In the genomic region with DNA sequence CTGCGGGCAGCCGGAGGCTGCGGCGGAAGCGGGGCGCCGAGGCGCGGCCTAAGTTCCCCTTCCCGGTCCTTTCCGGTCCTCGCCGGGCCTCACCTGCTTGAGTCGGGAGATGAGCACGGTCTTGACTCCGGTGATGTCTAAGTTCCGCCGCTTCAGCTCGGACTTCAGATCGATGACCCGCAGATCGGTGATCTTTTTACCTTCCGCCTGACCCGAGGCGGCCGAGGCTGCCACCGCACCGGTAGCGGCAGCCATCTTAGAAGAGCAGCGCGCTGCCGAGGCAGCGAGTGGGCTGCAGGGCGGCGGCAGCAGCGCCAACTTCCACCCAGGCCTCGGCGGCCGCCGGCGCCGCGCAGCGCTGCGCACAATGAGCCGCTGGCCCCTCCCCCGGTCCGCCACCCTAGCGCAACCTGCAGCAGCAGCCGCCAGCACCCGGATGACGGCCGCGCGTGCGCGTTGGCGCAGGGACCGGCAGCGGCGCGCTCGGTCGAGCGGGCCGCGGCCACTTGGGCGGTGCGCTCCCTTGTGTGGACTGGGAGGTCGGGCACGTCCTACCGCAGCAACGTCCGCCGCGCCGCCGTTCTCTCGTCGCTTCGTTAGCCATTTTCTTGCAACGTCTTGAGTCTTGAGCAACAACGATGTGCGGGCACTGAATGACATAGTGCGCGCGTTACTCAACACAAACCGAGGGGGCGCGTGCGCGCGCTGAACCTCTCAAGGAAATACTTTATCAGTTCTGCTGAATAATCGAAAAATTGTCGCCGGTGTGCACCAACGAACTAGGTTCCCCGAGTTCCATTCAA, we compare ENCODE assay signal across 1 cellular context.
A peak's percentile ranks its signal among the peaks of the same experiment; 100 is the strongest.
TF ChIP-seq lines count a peak whose summit lies in the region.

A gene (minus strand): TSS at position 369 of the 803 bp plus-strand sequence. CDS start 114 bp downstream, at position 255.

TF ChIP-seq in HepG2, 621 proteins besides CTCF, POLR2A, EP300 and RAD21 (continued from another document and continues in another):
- TF ChIP-seq, protein P1, sequence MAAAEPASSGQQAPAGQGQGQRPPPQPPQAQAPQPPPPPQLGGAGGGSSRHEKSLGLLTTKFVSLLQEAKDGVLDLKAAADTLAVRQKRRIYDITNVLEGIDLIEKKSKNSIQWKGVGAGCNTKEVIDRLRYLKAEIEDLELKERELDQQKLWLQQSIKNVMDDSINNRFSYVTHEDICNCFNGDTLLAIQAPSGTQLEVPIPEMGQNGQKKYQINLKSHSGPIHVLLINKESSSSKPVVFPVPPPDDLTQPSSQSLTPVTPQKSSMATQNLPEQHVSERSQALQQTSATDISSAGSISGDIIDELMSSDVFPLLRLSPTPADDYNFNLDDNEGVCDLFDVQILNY (CRISPR knock-in tag; conservative IDR thresholded peaks at IDR 0.05), result no peak
- peak; percentile 93 for TF ChIP-seq KMT2A (CRISPR knock-in tag; IDR thresholded peaks at IDR 0.05)
- no peak for TF ChIP-seq GTF2F1 (IDR thresholded peaks at IDR 0.05; ENCODE audit: low read length)
- no peak for TF ChIP-seq ARHGAP35 (CRISPR knock-in tag; IDR thresholded peaks at IDR 0.05; ENCODE audit: borderline replicate concordance)
- 0 out of 2 replicates have a peak, but pooled peaks have one; percentile 26 for TF ChIP-seq ZNF143 (CRISPR knock-in tag; IDR thresholded peaks at IDR 0.05)
- TF ChIP-seq ZNF24 (IDR thresholded peaks at IDR 0.05), result no peak
- no peak for TF ChIP-seq RAD51 (IDR thresholded peaks at IDR 0.05; ENCODE audit: borderline replicate concordance)
- TF ChIP-seq ZNF451 (CRISPR knock-in tag; IDR thresholded peaks at IDR 0.05), result peak; percentile 63; the same call in 1 of the 2 replicates
- peak; percentile 84 for TF ChIP-seq ATF7-NPFF (CRISPR knock-in tag; IDR thresholded peaks at IDR 0.05; ENCODE audit: low read depth)
- TF ChIP-seq KLF6 (CRISPR knock-in tag; IDR thresholded peaks at IDR 0.05), result 0 out of 2 replicates have a peak, but pooled peaks have one; percentile 65
- TF ChIP-seq, protein P2, sequence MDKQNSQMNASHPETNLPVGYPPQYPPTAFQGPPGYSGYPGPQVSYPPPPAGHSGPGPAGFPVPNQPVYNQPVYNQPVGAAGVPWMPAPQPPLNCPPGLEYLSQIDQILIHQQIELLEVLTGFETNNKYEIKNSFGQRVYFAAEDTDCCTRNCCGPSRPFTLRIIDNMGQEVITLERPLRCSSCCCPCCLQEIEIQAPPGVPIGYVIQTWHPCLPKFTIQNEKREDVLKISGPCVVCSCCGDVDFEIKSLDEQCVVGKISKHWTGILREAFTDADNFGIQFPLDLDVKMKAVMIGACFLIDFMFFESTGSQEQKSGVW (CRISPR knock-in tag; IDR thresholded peaks at IDR 0.05; ENCODE audit: borderline replicate concordance), result no peak
- no peak for TF ChIP-seq HNRNPK (IDR thresholded peaks at IDR 0.05; ENCODE audit: low read depth, low read length, poor library complexity, severe bottlenecking)
- TF ChIP-seq, protein P3, sequence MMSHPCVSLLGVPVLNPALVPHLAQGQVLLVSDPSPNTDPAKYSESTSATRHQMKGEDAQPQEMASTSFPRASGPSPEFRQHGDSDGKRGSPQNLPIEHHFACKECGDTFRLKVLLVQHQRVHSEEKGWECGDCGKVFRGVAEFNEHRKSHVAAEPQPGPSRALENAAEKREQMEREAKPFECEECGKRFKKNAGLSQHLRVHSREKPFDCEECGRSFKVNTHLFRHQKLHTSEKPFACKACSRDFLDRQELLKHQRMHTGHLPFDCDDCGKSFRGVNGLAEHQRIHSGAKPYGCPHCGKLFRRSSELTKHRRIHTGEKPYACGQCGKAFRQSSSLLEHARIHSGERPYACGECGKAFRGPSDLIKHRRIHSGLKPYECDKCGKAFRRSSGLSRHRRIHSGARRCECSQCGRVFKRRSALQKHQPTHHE (CRISPR knock-in tag; IDR thresholded peaks at IDR 0.05; ENCODE audit: borderline replicate concordance), result no peak
- TF ChIP-seq, protein P4, sequence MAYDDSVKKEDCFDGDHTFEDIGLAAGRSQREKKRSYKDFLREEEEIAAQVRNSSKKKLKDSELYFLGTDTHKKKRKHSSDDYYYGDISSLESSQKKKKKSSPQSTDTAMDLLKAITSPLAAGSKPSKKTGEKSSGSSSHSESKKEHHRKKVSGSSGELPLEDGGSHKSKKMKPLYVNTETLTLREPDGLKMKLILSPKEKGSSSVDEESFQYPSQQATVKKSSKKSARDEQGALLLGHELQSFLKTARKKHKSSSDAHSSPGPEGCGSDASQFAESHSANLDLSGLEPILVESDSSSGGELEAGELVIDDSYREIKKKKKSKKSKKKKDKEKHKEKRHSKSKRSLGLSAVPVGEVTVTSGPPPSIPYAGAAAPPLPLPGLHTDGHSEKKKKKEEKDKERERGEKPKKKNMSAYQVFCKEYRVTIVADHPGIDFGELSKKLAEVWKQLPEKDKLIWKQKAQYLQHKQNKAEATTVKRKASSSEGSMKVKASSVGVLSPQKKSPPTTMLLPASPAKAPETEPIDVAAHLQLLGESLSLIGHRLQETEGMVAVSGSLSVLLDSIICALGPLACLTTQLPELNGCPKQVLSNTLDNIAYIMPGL (CRISPR knock-in tag; IDR thresholded peaks at IDR 0.05; ENCODE audit: borderline replicate concordance in 1 of 2, low read depth in 1 of 2), result peak; percentile 70 to 92; a peak in 3 of 4 replicates
- TF ChIP-seq THYN1 (CRISPR knock-in tag; IDR thresholded peaks at IDR 0.05; ENCODE audit: borderline replicate concordance, low read depth), result no peak
- TF ChIP-seq KDM5A (IDR thresholded peaks at IDR 0.05; ENCODE audit: borderline replicate concordance, low read length), result peak; percentile 36; the same call in 1 of the 2 replicates
- TF ChIP-seq NR2C2 (CRISPR knock-in tag; IDR thresholded peaks at IDR 0.05; ENCODE audit: borderline replicate concordance), result peak; percentile 66; the same call in 1 of the 2 replicates
- peak; percentile 68; the same call in 1 of the 2 replicates for TF ChIP-seq MAZ (IDR thresholded peaks at IDR 0.05; ENCODE audit: borderline replicate concordance, low read depth, low read length)
- peak; percentile 95 for TF ChIP-seq MAZ (CRISPR knock-in tag; IDR thresholded peaks at IDR 0.05; ENCODE audit: low read depth)
- no peak for TF ChIP-seq IKZF1 (IDR thresholded peaks at IDR 0.05)
- no peak for TF ChIP-seq ZFP37 (CRISPR knock-in tag; IDR thresholded peaks at IDR 0.05; ENCODE audit: borderline replicate concordance)
- no peak for TF ChIP-seq ZNF432 (CRISPR knock-in tag; IDR thresholded peaks at IDR 0.05; ENCODE audit: borderline replicate concordance)
- TF ChIP-seq, protein P5, sequence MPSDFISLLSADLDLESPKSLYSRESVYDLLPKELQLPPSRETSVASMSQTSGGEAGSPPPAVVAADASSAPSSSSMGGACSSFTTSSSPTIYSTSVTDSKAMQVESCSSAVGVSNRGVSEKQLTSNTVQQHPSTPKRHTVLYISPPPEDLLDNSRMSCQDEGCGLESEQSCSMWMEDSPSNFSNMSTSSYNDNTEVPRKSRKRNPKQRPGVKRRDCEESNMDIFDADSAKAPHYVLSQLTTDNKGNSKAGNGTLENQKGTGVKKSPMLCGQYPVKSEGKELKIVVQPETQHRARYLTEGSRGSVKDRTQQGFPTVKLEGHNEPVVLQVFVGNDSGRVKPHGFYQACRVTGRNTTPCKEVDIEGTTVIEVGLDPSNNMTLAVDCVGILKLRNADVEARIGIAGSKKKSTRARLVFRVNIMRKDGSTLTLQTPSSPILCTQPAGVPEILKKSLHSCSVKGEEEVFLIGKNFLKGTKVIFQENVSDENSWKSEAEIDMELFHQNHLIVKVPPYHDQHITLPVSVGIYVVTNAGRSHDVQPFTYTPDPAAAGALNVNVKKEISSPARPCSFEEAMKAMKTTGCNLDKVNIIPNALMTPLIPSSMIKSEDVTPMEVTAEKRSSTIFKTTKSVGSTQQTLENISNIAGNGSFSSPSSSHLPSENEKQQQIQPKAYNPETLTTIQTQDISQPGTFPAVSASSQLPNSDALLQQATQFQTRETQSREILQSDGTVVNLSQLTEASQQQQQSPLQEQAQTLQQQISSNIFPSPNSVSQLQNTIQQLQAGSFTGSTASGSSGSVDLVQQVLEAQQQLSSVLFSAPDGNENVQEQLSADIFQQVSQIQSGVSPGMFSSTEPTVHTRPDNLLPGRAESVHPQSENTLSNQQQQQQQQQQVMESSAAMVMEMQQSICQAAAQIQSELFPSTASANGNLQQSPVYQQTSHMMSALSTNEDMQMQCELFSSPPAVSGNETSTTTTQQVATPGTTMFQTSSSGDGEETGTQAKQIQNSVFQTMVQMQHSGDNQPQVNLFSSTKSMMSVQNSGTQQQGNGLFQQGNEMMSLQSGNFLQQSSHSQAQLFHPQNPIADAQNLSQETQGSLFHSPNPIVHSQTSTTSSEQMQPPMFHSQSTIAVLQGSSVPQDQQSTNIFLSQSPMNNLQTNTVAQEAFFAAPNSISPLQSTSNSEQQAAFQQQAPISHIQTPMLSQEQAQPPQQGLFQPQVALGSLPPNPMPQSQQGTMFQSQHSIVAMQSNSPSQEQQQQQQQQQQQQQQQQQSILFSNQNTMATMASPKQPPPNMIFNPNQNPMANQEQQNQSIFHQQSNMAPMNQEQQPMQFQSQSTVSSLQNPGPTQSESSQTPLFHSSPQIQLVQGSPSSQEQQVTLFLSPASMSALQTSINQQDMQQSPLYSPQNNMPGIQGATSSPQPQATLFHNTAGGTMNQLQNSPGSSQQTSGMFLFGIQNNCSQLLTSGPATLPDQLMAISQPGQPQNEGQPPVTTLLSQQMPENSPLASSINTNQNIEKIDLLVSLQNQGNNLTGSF (CRISPR knock-in tag; IDR thresholded peaks at IDR 0.05), result peak; percentile 85; the same call in 1 of the 2 replicates
- TF ChIP-seq, protein P6, sequence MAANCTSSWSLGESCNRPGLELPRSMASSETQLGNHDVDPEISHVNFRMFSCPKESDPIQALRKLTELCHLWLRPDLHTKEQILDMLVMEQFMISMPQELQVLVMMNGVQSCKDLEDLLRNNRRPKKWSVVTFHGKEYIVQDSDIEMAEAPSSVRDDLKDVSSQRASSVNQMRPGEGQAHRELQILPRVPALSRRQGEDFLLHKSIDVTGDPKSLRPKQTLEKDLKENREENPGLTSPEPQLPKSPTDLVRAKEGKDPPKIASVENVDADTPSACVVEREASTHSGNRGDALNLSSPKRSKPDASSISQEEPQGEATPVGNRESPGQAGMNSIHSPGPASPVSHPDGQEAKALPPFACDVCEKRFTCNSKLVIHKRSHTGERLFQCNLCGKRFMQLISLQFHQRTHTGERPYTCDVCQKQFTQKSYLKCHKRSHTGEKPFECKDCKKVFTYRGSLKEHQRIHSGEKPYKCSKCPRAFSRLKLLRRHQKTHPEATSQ (CRISPR knock-in tag; IDR thresholded peaks at IDR 0.05; ENCODE audit: borderline replicate concordance), result no peak
- no peak for TF ChIP-seq FLYWCH1 (CRISPR knock-in tag; IDR thresholded peaks at IDR 0.05)
- TF ChIP-seq, protein P7, sequence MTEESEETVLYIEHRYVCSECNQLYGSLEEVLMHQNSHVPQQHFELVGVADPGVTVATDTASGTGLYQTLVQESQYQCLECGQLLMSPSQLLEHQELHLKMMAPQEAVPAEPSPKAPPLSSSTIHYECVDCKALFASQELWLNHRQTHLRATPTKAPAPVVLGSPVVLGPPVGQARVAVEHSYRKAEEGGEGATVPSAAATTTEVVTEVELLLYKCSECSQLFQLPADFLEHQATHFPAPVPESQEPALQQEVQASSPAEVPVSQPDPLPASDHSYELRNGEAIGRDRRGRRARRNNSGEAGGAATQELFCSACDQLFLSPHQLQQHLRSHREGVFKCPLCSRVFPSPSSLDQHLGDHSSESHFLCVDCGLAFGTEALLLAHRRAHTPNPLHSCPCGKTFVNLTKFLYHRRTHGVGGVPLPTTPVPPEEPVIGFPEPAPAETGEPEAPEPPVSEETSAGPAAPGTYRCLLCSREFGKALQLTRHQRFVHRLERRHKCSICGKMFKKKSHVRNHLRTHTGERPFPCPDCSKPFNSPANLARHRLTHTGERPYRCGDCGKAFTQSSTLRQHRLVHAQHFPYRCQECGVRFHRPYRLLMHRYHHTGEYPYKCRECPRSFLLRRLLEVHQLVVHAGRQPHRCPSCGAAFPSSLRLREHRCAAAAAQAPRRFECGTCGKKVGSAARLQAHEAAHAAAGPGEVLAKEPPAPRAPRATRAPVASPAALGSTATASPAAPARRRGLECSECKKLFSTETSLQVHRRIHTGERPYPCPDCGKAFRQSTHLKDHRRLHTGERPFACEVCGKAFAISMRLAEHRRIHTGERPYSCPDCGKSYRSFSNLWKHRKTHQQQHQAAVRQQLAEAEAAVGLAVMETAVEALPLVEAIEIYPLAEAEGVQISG (CRISPR knock-in tag; IDR thresholded peaks at IDR 0.05), result peak; percentile 87
- TF ChIP-seq, protein P8, sequence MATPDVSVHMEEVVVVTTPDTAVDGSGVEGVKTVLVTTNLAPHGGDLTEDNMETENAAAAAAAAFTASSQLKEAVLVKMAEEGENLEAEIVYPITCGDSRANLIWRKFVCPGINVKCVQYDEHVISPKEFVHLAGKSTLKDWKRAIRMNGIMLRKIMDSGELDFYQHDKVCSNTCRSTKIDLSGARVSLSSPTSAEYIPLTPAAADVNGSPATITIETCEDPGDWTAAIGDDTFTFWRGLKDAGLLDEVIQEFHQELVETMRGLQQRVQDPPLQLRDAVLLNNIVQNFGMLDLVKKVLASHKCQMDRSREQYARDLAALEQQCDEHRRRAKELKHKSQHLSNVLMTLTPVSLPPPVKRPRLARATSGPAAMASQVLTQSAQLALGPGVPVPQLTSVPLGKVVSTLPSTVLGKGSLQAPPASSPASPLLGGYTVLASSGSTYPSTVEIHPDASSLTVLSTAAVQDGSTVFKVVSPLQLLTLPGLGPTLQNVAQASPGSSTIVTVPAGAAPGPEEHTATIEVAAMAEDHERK (CRISPR knock-in tag; IDR thresholded peaks at IDR 0.05; ENCODE audit: low read depth), result peak; percentile 30; the same call in 1 of the 2 replicates
- TF ChIP-seq, protein P9, sequence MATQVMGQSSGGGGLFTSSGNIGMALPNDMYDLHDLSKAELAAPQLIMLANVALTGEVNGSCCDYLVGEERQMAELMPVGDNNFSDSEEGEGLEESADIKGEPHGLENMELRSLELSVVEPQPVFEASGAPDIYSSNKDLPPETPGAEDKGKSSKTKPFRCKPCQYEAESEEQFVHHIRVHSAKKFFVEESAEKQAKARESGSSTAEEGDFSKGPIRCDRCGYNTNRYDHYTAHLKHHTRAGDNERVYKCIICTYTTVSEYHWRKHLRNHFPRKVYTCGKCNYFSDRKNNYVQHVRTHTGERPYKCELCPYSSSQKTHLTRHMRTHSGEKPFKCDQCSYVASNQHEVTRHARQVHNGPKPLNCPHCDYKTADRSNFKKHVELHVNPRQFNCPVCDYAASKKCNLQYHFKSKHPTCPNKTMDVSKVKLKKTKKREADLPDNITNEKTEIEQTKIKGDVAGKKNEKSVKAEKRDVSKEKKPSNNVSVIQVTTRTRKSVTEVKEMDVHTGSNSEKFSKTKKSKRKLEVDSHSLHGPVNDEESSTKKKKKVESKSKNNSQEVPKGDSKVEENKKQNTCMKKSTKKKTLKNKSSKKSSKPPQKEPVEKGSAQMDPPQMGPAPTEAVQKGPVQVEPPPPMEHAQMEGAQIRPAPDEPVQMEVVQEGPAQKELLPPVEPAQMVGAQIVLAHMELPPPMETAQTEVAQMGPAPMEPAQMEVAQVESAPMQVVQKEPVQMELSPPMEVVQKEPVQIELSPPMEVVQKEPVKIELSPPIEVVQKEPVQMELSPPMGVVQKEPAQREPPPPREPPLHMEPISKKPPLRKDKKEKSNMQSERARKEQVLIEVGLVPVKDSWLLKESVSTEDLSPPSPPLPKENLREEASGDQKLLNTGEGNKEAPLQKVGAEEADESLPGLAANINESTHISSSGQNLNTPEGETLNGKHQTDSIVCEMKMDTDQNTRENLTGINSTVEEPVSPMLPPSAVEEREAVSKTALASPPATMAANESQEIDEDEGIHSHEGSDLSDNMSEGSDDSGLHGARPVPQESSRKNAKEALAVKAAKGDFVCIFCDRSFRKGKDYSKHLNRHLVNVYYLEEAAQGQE (IDR thresholded peaks at IDR 0.05; ENCODE audit: borderline replicate concordance in 1 of 2, low read depth in 1 of 2, low read length in 2 of 2), result peak in 1 of 2 experiments; percentile 76; a peak in 2 of 4 replicates
- no peak for TF ChIP-seq ZNF121 (CRISPR knock-in tag; IDR thresholded peaks at IDR 0.05)
- TF ChIP-seq ZNF431 (CRISPR knock-in tag; IDR thresholded peaks at IDR 0.05; ENCODE audit: borderline replicate concordance, low read depth), result no peak
- TF ChIP-seq TMF1 (CRISPR knock-in tag; IDR thresholded peaks at IDR 0.05; ENCODE audit: low read depth), result peak; percentile 49; the same call in 1 of the 2 replicates
